1 cellular context compared by ENCODE assay signal in genomic region chr1:245091818-245092637, GRCh38.
A peak's percentile ranks its signal among the peaks of the same experiment; 100 is the strongest.
TF ChIP-seq lines count a peak whose summit lies in the region.

No MANE protein-coding gene starts in this region.

TF ChIP-seq in K562, 482 proteins besides CTCF, POLR2A, EP300 and RAD21 (continued from another document and continues in another):
- no peak for TF ChIP-seq ZNF518B (CRISPR knock-in tag; IDR thresholded peaks at IDR 0.05)
- TF ChIP-seq FOS (IDR thresholded peaks at IDR 0.05; ENCODE audit: extremely low read depth, insufficient read length): peak; percentile 46
- TF ChIP-seq ZNF395 (CRISPR knock-in tag; IDR thresholded peaks at IDR 0.05): peak; percentile 87; the same call in 1 of the 2 replicates
- TF ChIP-seq SMARCE1 (IDR thresholded peaks at IDR 0.05): peak; percentile 78
- TF ChIP-seq THAP7 (CRISPR knock-in tag; IDR thresholded peaks at IDR 0.05): no peak
- TF ChIP-seq MGA (IDR thresholded peaks at IDR 0.05): peak; percentile 51; the same call in 1 of the 2 replicates
- no peak for TF ChIP-seq ZNF324 (CRISPR knock-in tag; IDR thresholded peaks at IDR 0.05)
- TF ChIP-seq KLF6 (CRISPR knock-in tag; IDR thresholded peaks at IDR 0.05; ENCODE audit: borderline replicate concordance): no peak
- peak; percentile 95 for TF ChIP-seq JUN (IDR thresholded peaks at IDR 0.05; ENCODE audit: borderline replicate concordance, low read depth, low read length)
- TF ChIP-seq JUN (CRISPR knock-in tag; IDR thresholded peaks at IDR 0.05; ENCODE audit: borderline replicate concordance): no peak
- no peak for TF ChIP-seq BMI1 (IDR thresholded peaks at IDR 0.05; ENCODE audit: low read length)
- no peak for TF ChIP-seq MTF1 (CRISPR knock-in tag; IDR thresholded peaks at IDR 0.05; ENCODE audit: borderline replicate concordance)
- peak; percentile 71; the same call in 1 of the 2 replicates for TF ChIP-seq MITF (IDR thresholded peaks at IDR 0.05)
- no peak for TF ChIP-seq TBL1XR1 (IDR thresholded peaks at IDR 0.05; ENCODE audit: low read length in 2 of 2)
- TF ChIP-seq ELF1 (tag; IDR thresholded peaks at IDR 0.05): no peak
- TF ChIP-seq SMAD4 (CRISPR knock-in tag; conservative IDR thresholded peaks at IDR 0.05): peak; percentile 41; the same call in 1 of the 2 replicates
- TF ChIP-seq PHB2 (IDR thresholded peaks at IDR 0.05; ENCODE audit: low read depth): no peak
- no peak for TF ChIP-seq HSF4 (CRISPR knock-in tag; IDR thresholded peaks at IDR 0.05; ENCODE audit: borderline replicate concordance)
- peak; percentile 31; the same call in 1 of the 2 replicates for TF ChIP-seq PYGO2 (tag; IDR thresholded peaks at IDR 0.05)
- TF ChIP-seq BCOR (IDR thresholded peaks at IDR 0.05): no peak
- TF ChIP-seq DEAF1 (CRISPR knock-in tag; IDR thresholded peaks at IDR 0.05): no peak
- no peak for TF ChIP-seq FOXA1 (IDR thresholded peaks at IDR 0.05; ENCODE audit: borderline replicate concordance)
- 0 out of 2 replicates have a peak, but pooled peaks have one; percentile 55 for TF ChIP-seq ZNF592 (IDR thresholded peaks at IDR 0.05)
- no peak for TF ChIP-seq EWSR1 (IDR thresholded peaks at IDR 0.05; ENCODE audit: borderline replicate concordance, low read depth, partially characterized antibody)
- 0 out of 2 replicates have a peak, but pooled peaks have one; percentile 30 for TF ChIP-seq ARID3B (CRISPR knock-in tag; IDR thresholded peaks at IDR 0.05; ENCODE audit: borderline replicate concordance)
- no peak for TF ChIP-seq ZNF785 (CRISPR knock-in tag; IDR thresholded peaks at IDR 0.05)
